ENCODE assay signal across 8 cellular contexts in the genomic region with DNA sequence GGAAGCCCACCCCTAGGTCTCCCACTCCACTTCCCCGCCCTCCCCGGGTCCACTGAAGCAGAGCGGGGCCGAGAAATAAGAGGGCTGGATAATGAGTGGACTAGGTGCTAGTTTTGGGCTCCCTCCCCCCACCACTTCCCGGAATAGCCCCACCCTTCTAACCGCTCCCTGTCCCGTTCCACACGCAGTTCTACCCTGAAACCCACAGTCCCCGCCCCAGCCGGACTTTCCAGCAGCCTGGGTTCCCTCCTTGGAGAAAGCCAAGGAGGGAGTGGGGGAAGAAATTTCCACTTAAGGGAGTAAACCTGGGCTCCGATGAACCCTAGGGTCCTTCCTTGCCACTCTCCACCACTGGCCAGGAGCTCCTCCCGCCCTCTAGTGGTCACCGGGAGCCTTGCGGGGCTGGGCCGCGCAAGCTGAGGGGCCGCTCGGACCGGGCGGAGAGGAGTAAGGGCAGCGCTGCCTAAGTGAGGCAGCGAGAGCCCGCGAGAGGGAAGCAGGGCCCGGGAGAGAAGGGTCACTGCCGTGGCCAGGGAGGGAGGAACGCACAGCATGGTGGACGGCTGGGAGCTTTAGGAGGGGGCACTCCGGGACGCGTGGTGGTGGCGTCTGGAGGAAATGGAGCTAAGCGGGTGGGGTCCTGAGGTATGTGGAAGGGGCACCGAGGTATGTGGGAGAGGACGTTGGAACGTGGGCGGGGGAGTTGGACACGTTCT. TPM values are rescaled to one million over a fixed set of nuclear protein-coding genes. Genes with fewer than 3 reads are reported as not detected.
DNase-seq lines count a peak whose midpoint lies in the region; ATAC-seq lines count a peak whose summit lies in the region.

No MANE protein-coding gene starts in this region.

- H3K27me3 Mint-ChIP-seq in T-helper 17 cell = no peaks in the 10 kb centered on the region

- peaks cover 6% of the 10 kb centered on the region for H3K36me3 ChIP-seq in rectal smooth muscle tissue (ENCODE audit: control insufficient read depth, insufficient read depth, low read length)

- H3K4me3 Mint-ChIP-seq in T-helper 17 cell = peak overlapping the region; percentile 94

- H3K27ac ChIP-seq in right cardiac atrium (ENCODE audit: low read length) (peak overlapping the region; percentile 83), rectal smooth muscle tissue (ENCODE audit: low read depth, low read length) (peak overlapping the region; percentile 95)

- intact Hi-C loops in right cardiac atrium (cut with DNase I) = no loop called here

- H3K27me3 ChIP-seq in right cardiac atrium (ENCODE audit: control insufficient read depth, insufficient read depth) (no peaks in the 10 kb centered on the region), rectal smooth muscle tissue (ENCODE audit: control insufficient read depth, insufficient read depth, low read length) (no peaks in the 10 kb centered on the region)

- H3K36me3 Mint-ChIP-seq in T-helper 17 cell (ENCODE audit: low read depth) = peaks cover 2% of the 10 kb centered on the region

- ATAC-seq in HG02588 (IDR thresholded peaks at IDR 0.05; ENCODE audit: unreplicated experiment) (peak; percentile 66), T-helper 17 cell (peak; percentile 20), right cardiac atrium (peak; percentile 85 to 86), GM18873 (IDR thresholded peaks at IDR 0.05; ENCODE audit: low FRiP score, unreplicated experiment) (no peak)

- DNase-seq in NCI-H146 (lab: John Stamatoyannopoulos, UW) (peak; percentile 90), T-helper 17 cell (peak; percentile 50 to 66 (median 52)), anterior cingulate cortex (lab: John Stamatoyannopoulos, UW) (peak in 54 of 58 donors; percentile 18 to 79 (median 58)), right cardiac atrium (peak; percentile 94 to 96 (median 96))

- H3K4me1 ChIP-seq in right cardiac atrium (ENCODE audit: control insufficient read depth, insufficient read depth, low read length) (peaks cover 3% of the 10 kb centered on the region), rectal smooth muscle tissue (ENCODE audit: control insufficient read depth, insufficient read depth, low read length) (peaks cover 17% of the 10 kb centered on the region)

- H3K4me3 ChIP-seq in GM08714 (ENCODE audit: low read length) (peak overlapping the region; percentile 10; the same call in 1 of the 2 replicates), right cardiac atrium (ENCODE audit: low read length) (peak overlapping the region; percentile 11), rectal smooth muscle tissue (ENCODE audit: low read length) (peak overlapping the region; percentile 81)

- H3K27ac Mint-ChIP-seq in T-helper 17 cell = peak overlapping the region; percentile 97

- peaks cover 29% of the 10 kb centered on the region for H3K4me1 Mint-ChIP-seq in T-helper 17 cell

- peak overlapping the region; percentile 51 for H3K9ac ChIP-seq in rectal smooth muscle tissue (ENCODE audit: low read length)

- under 1% methylated on average over 38 of the region's 38 CpGs for WGBS in right cardiac atrium

- H3K9me3 ChIP-seq in T-helper 17 cell (ENCODE audit: control insufficient read depth, low read length, poor library complexity, severe bottlenecking) = no peaks in the 10 kb centered on the region
- H3K9me3 ChIP-seq in right cardiac atrium (ENCODE audit: control insufficient read depth, low read length) = no peaks in the 10 kb centered on the region

RNA-seq across cellular contexts. Expression of gene THBS3, which starts 14.3 kb away (rescaled TPM):
- 10 to 100 TPM; 34.6 to 38.4 TPM for total RNA-seq in T-helper 17 cell
- total RNA-seq in right cardiac atrium = 10 to 100 TPM; 16.5 to 33.4 (median 20.1) TPM
- polyA plus RNA-seq in right cardiac atrium = 19.6 TPM

RNA-seq across cellular contexts. Expression of gene MTX1, which starts 15.1 kb away (rescaled TPM):
- 10 to 100 TPM; 20.7 to 28.5 TPM for total RNA-seq in T-helper 17 cell
- total RNA-seq in right cardiac atrium = 10 to 100 TPM; 20.1 to 24.3 (median 21.1) TPM
- 31.9 TPM for polyA plus RNA-seq in right cardiac atrium

RNA-seq across cellular contexts. Expression of gene TRIM46, which starts 19.8 kb away (rescaled TPM):
- 10 to 100 TPM in 1 of 2 donors, 1 to 10 TPM in 1; 9.8 to 12.7 TPM for total RNA-seq in T-helper 17 cell
- total RNA-seq in right cardiac atrium = under 1 TPM; 0.17 to 0.37 (median 0.26) TPM
- polyA plus RNA-seq in right cardiac atrium = 0.18 TPM

RNA-seq across cellular contexts. Expression of gene KRTCAP2, which starts 20.3 kb away (rescaled TPM):
- total RNA-seq in T-helper 17 cell (100 to 1,000 TPM; 110 to 127 TPM), right cardiac atrium (100 to 1,000 TPM; 122 to 150 (median 130) TPM)
- polyA plus RNA-seq in right cardiac atrium = 217 TPM

RNA-seq across cellular contexts. Expression of gene DPM3, which starts 53.1 kb away (rescaled TPM):
- total RNA-seq in T-helper 17 cell = 10 to 100 TPM; 32.1 to 36.0 TPM
- 10 to 100 TPM; 71.2 to 81.6 (median 74.6) TPM for total RNA-seq in right cardiac atrium
- 186 TPM for polyA plus RNA-seq in right cardiac atrium

Comparison
In these comparisons a context has a peak if more than half of its experiments do, and no peak if none do; other contexts are left out.
1. H3K4me3 ChIP-seq: peak in every context shown above with its lines; median percentile 81 in rectal smooth muscle tissue; 11 in right cardiac atrium; 10 in GM08714.
2. RNA of gene TRIM46, which starts 19.8 kb away (total RNA-seq): 9.8 to 12.7 TPM in T-helper 17 cell; 0.17 to 0.37 TPM in right cardiac atrium; every median in the first group is over 4 times any median in the second.
3. Peak in every context shown above with its lines, with median percentiles within 50 percentile points of each other: DNase-seq.